In genomic region chr4:26099967-26100366, GRCh38 we compare ENCODE assay signal across 3 cellular contexts.
"Had no signal": no experiment of that assay in that cellular context is flagged by ENCODE, and none has a peak within 500 bp of the region (broad histone marks: within the 10 kb centered on the region; RNA-seq: fewer than 3 reads in every experiment).

No MANE protein-coding gene starts in this region.

- DNase-seq: GDM1, GF-D8 had no signal

- ATAC-seq: GM12878 had no signal

- H3K4me3 ChIP-seq: GM12878 had no signal
